ENCODE assay signal across 30 cellular contexts in genomic region chr1:185742403-185742802, GRCh38. TPM values are rescaled to one million over a fixed set of nuclear protein-coding genes. Genes with fewer than 3 reads are reported as not detected.
"Had no signal": no experiment of that assay in that cellular context is flagged by ENCODE, and none has a peak within 500 bp of the region (broad histone marks: within the 10 kb centered on the region; RNA-seq: fewer than 3 reads in every experiment).

No MANE protein-coding gene starts in this region.

- ATAC-seq: activated CD8-positive, alpha-beta T cell treated with anti-CD3 and anti-CD28 coated beads for 36 hours; esophagus mucosa had no signal

- H3K36me3 ChIP-seq: adrenal gland, breast epithelium, cardiac muscle cell, colonic mucosa had no signal

- H3K4me1 ChIP-seq: adrenal gland, breast epithelium, colonic mucosa had no signal

- H3K9me3 ChIP-seq: adrenal gland, breast epithelium, colonic mucosa had no signal

- DNase-seq: activated CD4-positive, alpha-beta T cell treated with anti-CD3 and anti-CD28 coated beads for 48 hours; activated CD4-positive, alpha-beta T cell treated with anti-CD3 and anti-CD28 coated beads, Interleukin-2, amount 50 U/mL, for 1 hour; activated CD4-positive, alpha-beta T cell treated with anti-CD3 and anti-CD28 coated beads, Interleukin-2, amount 50 U/mL, for 48 hours; activated CD4-positive, CD25-positive, alpha-beta regulatory T cell; activated CD4-positive, CD25-positive, alpha-beta regulatory T cell treated with anti-CD3 and anti-CD28 coated beads, Interleukin-2, amount 50 U/mL, for 72 hours; activated CD8-positive, alpha-beta memory T cell treated with anti-CD3 and anti-CD28 coated beads, Interleukin-2, amount 50 U/mL, for 48 hours; activated CD8-positive, alpha-beta T cell treated with anti-CD3 and anti-CD28 coated beads for 36 hours; activated gamma-delta T cell; activated naive CD4-positive, alpha-beta T cell; activated naive CD4-positive, alpha-beta T cell treated with anti-CD3 and anti-CD28 coated beads, Interleukin-2, amount 10 ng/mL, durations not matched to agents 7 days and 5 days; activated T-cell treated with anti-CD3 and anti-CD28 coated beads for 4 hours; activated T-cell treated with anti-CD3 and anti-CD28 coated beads, Interleukin-2, amount 50 U/mL, for 24 hours; adrenal gland; amygdala; aorta; central memory CD4-positive, alpha-beta T cell; cerebellar nuclear complex; colonic mucosa; dorsolateral prefrontal cortex; effector memory CD4-positive, alpha-beta T cell; endodermal cell; foreskin fibroblast; head of caudate nucleus; T-helper 2 cell had no signal

- H3K27ac ChIP-seq: adrenal gland, breast epithelium, cardiac muscle cell, colonic mucosa, dorsolateral prefrontal cortex had no signal

- H3K27ac Mint-ChIP-seq: activated CD8-positive, alpha-beta T cell treated with anti-CD3 and anti-CD28 coated beads for 36 hours; activated naive CD4-positive, alpha-beta T cell treated with anti-CD3 and anti-CD28 coated beads, Interleukin-2, amount 10 ng/mL, durations not matched to agents 7 days and 5 days; activated naive CD4-positive, alpha-beta T cell treated with anti-CD3 and anti-CD28 coated beads, Interleukin-2, amount 50 U/mL, for 72 hours; activated T-cell treated with anti-CD3 and anti-CD28 coated beads, Interleukin-2, amount 50 U/mL, for 24 hours; activated T-helper 1 cell treated with anti-CD3 and anti-CD28 coated beads, Interleukin-12 subunit alpha, Interleukin-12 subunit beta, Interleukin-2, Interleukin-4 antibody, amounts not matched to agents 30 ng/mL and 10 ng/mL and 1 ng/mL, durations not matched to agents 14 hours and 24 hours and 36 hours; brain; endodermal cell had no signal

- H3K9me3 Mint-ChIP-seq: activated naive CD4-positive, alpha-beta T cell treated with anti-CD3 and anti-CD28 coated beads, Interleukin-2, amount 10 ng/mL, durations not matched to agents 7 days and 5 days had no signal

- H3K36me3 Mint-ChIP-seq: activated naive CD4-positive, alpha-beta T cell treated with anti-CD3 and anti-CD28 coated beads, Interleukin-2, amount 10 ng/mL, durations not matched to agents 7 days and 5 days; brain had no signal

- H3K4me3 Mint-ChIP-seq: activated CD8-positive, alpha-beta T cell treated with anti-CD3 and anti-CD28 coated beads for 36 hours; activated naive CD4-positive, alpha-beta T cell treated with anti-CD3 and anti-CD28 coated beads, Interleukin-2, amount 10 ng/mL, durations not matched to agents 7 days and 5 days; activated T-cell treated with anti-CD3 and anti-CD28 coated beads, Interleukin-2, amount 50 U/mL, for 24 hours; activated T-helper 1 cell treated with anti-CD3 and anti-CD28 coated beads, Interleukin-12 subunit alpha, Interleukin-12 subunit beta, Interleukin-2, Interleukin-4 antibody, amounts not matched to agents 30 ng/mL and 10 ng/mL and 1 ng/mL, durations not matched to agents 14 hours and 24 hours and 36 hours; brain; endodermal cell had no signal

- H3K4me3 ChIP-seq: adrenal gland, breast epithelium, cardiac muscle cell, colonic mucosa, dorsolateral prefrontal cortex had no signal

- H3K27me3 Mint-ChIP-seq: activated naive CD4-positive, alpha-beta T cell treated with anti-CD3 and anti-CD28 coated beads, Interleukin-2, amount 10 ng/mL, durations not matched to agents 7 days and 5 days had no signal

- H3K27me3 ChIP-seq: adrenal gland, cardiac muscle cell, colonic mucosa had no signal

- H3K4me1 Mint-ChIP-seq: activated naive CD4-positive, alpha-beta T cell treated with anti-CD3 and anti-CD28 coated beads, Interleukin-2, amount 10 ng/mL, durations not matched to agents 7 days and 5 days; brain; endodermal cell had no signal

RNA-seq across cellular contexts. Expression of gene HMCN1, which starts 8.2 kb away (rescaled TPM):
- total RNA-seq: activated CD8-positive, alpha-beta T cell treated with anti-CD3 and anti-CD28 coated beads for 36 hours; activated T-helper 1 cell treated with anti-CD3 and anti-CD28 coated beads, Interleukin-12 subunit alpha, Interleukin-12 subunit beta, Interleukin-2, Interleukin-4 antibody, amounts not matched to agents 30 ng/mL and 10 ng/mL and 1 ng/mL, durations not matched to agents 14 hours and 24 hours and 36 hours had no signal
